23 cellular contexts compared by ENCODE assay signal in genomic region chr12:29569392-29569791, GRCh38.
A peak's percentile ranks its signal among the peaks of the same experiment; 100 is the strongest.
DNase-seq lines count a peak whose midpoint lies in the region; ATAC-seq, FAIRE-seq and TF ChIP-seq lines count a peak whose summit lies in the region.
"Had no signal": no experiment of that assay in that cellular context is flagged by ENCODE, and none has a peak within 500 bp of the region (broad histone marks: within the 10 kb centered on the region; RNA-seq: fewer than 3 reads in every experiment).

No MANE protein-coding gene starts in this region.

- H3K4me1 ChIP-seq in heart right ventricle (peaks cover 0 to 47% (median 32%) of the 10 kb centered on the region in 9 donors), right cardiac atrium (ENCODE audit: control insufficient read depth, insufficient read depth, low read length) (peaks cover 4% of the 10 kb centered on the region), kidney (ENCODE audit: control insufficient read depth in 1 of 2, insufficient read depth in 1 of 2, low read depth in 1 of 2, low read length in 2 of 2) (peaks cover 0 to 2% of the 10 kb centered on the region in 2 donors), suprapubic skin (peaks cover 8% of the 10 kb centered on the region), tibial nerve (peaks cover 0 to 31% (median 0%) of the 10 kb centered on the region in 4 donors)
- H3K4me1 ChIP-seq: breast epithelium had no signal

- ATAC-seq in heart right ventricle (peak in 3 of 8 donors; percentile 34 to 58 (median 57)), right cardiac atrium (no peak), HG02852 (IDR thresholded peaks at IDR 0.05; ENCODE audit: unreplicated experiment) (no peak)
- ATAC-seq: activated CD4-positive, CD25-positive, alpha-beta regulatory T cell treated with anti-CD3 and anti-CD28 coated beads, Interleukin-2, amount 50 U/mL, for 24 hours; activated CD8-positive, alpha-beta T cell treated with anti-CD3 and anti-CD28 coated beads for 36 hours; upper lobe of right lung had no signal

- TF ChIP-seq EP300 in suprapubic skin (IDR thresholded peaks at IDR 0.05) (no peak), tibial nerve (IDR thresholded peaks at IDR 0.05) (no peak)

- H3K9ac ChIP-seq in kidney (ENCODE audit: low read length in 2 of 2), result no peak overlapping the region

- H3K9me3 ChIP-seq in heart right ventricle, result no peaks in the 10 kb centered on the region
- H3K9me3 ChIP-seq in right cardiac atrium (ENCODE audit: control insufficient read depth, low read length), result no peaks in the 10 kb centered on the region
- H3K9me3 ChIP-seq in kidney (ENCODE audit: control insufficient read depth in 1 of 2, low read length in 2 of 2), result no peaks in the 10 kb centered on the region
- no peaks in the 10 kb centered on the region for H3K9me3 ChIP-seq in suprapubic skin
- no peaks in the 10 kb centered on the region for H3K9me3 ChIP-seq in tibial nerve
- H3K9me3 ChIP-seq: breast epithelium, HAP-1, upper lobe of right lung had no signal

- H3K27me3 ChIP-seq in heart right ventricle, result no peaks in the 10 kb centered on the region
- H3K27me3 ChIP-seq in right cardiac atrium (ENCODE audit: control insufficient read depth, insufficient read depth), result no peaks in the 10 kb centered on the region
- no peaks in the 10 kb centered on the region for H3K27me3 ChIP-seq in suprapubic skin
- H3K27me3 ChIP-seq in tibial nerve, result no peaks in the 10 kb centered on the region
- H3K27me3 ChIP-seq: breast epithelium, upper lobe of right lung had no signal

- no peak overlapping the region for H3K4me3 ChIP-seq in heart right ventricle
- H3K4me3 ChIP-seq in right cardiac atrium (ENCODE audit: low read length), result no peak overlapping the region
- no peak overlapping the region for H3K4me3 ChIP-seq in cardiac fibroblast (replicated peaks in 1 of 2; ENCODE audit: low read depth in 2 of 2, low read length in 2 of 2)
- H3K4me3 ChIP-seq in kidney (ENCODE audit: low read length in 2 of 2), result no peak overlapping the region
- H3K4me3 ChIP-seq in suprapubic skin, result no peak overlapping the region
- no peak overlapping the region for H3K4me3 ChIP-seq in tibial nerve
- H3K4me3 ChIP-seq: breast epithelium, HAP-1, upper lobe of right lung had no signal

- TF ChIP-seq POLR2A in suprapubic skin (IDR thresholded peaks at IDR 0.05) (no peak), tibial nerve (IDR thresholded peaks at IDR 0.05) (no peak)

- intact Hi-C loops in heart right ventricle (cut with DNase I) (loop anchor here in 2 of 10 donors (5.0 to 10.0 kb wide), 2 partner anchors 73 to 155 kb away; no protein-coding TSS in a partner anchor), right cardiac atrium (cut with DNase I) (no loop called here), kidney (cut with DNase I) (no loop called here)

- H3K36me3 ChIP-seq in heart right ventricle, result peaks cover 0 to 30% (median 4%) of the 10 kb centered on the region in 9 donors
- peaks cover 0 to 3% of the 10 kb centered on the region in 2 donors for H3K36me3 ChIP-seq in kidney (ENCODE audit: control insufficient read depth in 1 of 2, insufficient read depth in 2 of 2, low read length in 2 of 2)
- peaks cover 4% of the 10 kb centered on the region for H3K36me3 ChIP-seq in suprapubic skin
- no peaks in the 10 kb centered on the region for H3K36me3 ChIP-seq in tibial nerve
- H3K36me3 ChIP-seq: breast epithelium, HAP-1, upper lobe of right lung had no signal

- H3K27ac ChIP-seq in heart right ventricle, result peak overlapping the region in 9 of 10 donors; percentile 19 to 69 (median 47)
- no peak overlapping the region for H3K27ac ChIP-seq in right cardiac atrium (ENCODE audit: low read length)
- H3K27ac ChIP-seq in kidney (ENCODE audit: low read depth in 2 of 2, low read length in 2 of 2), result peak overlapping the region in 1 of 2 donors; percentile 69
- peak overlapping the region; percentile 12 for H3K27ac ChIP-seq in suprapubic skin
- H3K27ac ChIP-seq in tibial nerve, result peak overlapping the region in 2 of 4 donors; percentile 31 to 38
- H3K27ac ChIP-seq: upper lobe of right lung had no signal

- DNase-seq in heart right ventricle, result no peak
- DNase-seq in right cardiac atrium, result no peak
- peak; percentile 53 to 82 for DNase-seq in cardiac fibroblast (ENCODE audit: low read depth in 2 of 2)
- no peak for DNase-seq in kidney
- no peak for DNase-seq in suprapubic skin (ENCODE audit: low spot score in 2 of 2)
- DNase-seq in tibial nerve (ENCODE audit: low spot score in 2 of 2), result no peak
- DNase-seq in KG1 (lab: John Stamatoyannopoulos, UW), result no peak
- DNase-seq: activated CD8-positive, alpha-beta T cell treated with anti-CD3 and anti-CD28 coated beads for 36 hours; activated gamma-delta T cell treated with Interleukin-2 at 50 U/mL for 16 hours; cortex of kidney; DMS 273 treated with DMSO at 0.1 percent for 48 hours; foreskin melanocyte; hypothalamus; NCI-H187; NCI-H82; nucleus accumbens; SHP77 treated with DMSO at 0.1 percent for 48 hours; upper lobe of right lung had no signal

- WGBS in heart right ventricle, 2 donors, result 58 to 71% methylated on average over 2 of the region's 2 CpGs
- WGBS in right cardiac atrium, result 68% methylated on average over 2 of the region's 2 CpGs
- 39% methylated on average over 2 of the region's 2 CpGs for WGBS in suprapubic skin
- 58 to 60% methylated on average over 2 of the region's 2 CpGs for WGBS in tibial nerve, 2 donors

- TF ChIP-seq CTCF in heart right ventricle (IDR thresholded peaks at IDR 0.05) (no peak), cardiac fibroblast (IDR thresholded peaks at IDR 0.05; ENCODE audit: low read depth, low read length) (no peak), kidney (IDR thresholded peaks at IDR 0.05; ENCODE audit: borderline replicate concordance, extremely low read depth, insufficient read depth) (no peak), suprapubic skin (IDR thresholded peaks at IDR 0.05) (no peak), tibial nerve (IDR thresholded peaks at IDR 0.05) (no peak)

- peak; percentile 65 for FAIRE-seq in kidney (lab: Jason Lieb, UNC)
- FAIRE-seq: islet of Langerhans had no signal

Comparison
In these comparisons a context has a peak if more than half of its experiments do, and no peak if none do; other contexts are left out.
1. DNase-seq: peak in cardiac fibroblast (2 of 2); none in heart right ventricle (0 of 2), right cardiac atrium (0 of 3), kidney (single experiment), suprapubic skin (0 of 2), tibial nerve (0 of 2) and KG1 (single experiment).